Comparison of ENCODE assay signal across 8 cellular contexts in genomic region chr3:63911901-63912767, GRCh38. TPM values are rescaled to one million over a fixed set of nuclear protein-coding genes. Genes with fewer than 3 reads are reported as not detected.
DNase-seq lines count a peak whose midpoint lies in the region; ATAC-seq and FAIRE-seq lines count a peak whose summit lies in the region.

TSS of gene SCAANT1 (minus strand) at chr3:63912383.

- H3K27me3 ChIP-seq in SJSA1 (replicated peaks): no peaks in the 10 kb centered on the region

- peak within 1 kb of the TSS; percentile 93 for H3K27ac Mint-ChIP-seq in activated naive CD4-positive, alpha-beta T cell treated with anti-CD3 and anti-CD28 coated beads for 36 hours

- peaks cover 39% of the 10 kb centered on the region for H3K4me1 ChIP-seq in SJSA1 (replicated peaks)

- intact Hi-C loops in activated naive CD4-positive, alpha-beta T cell treated with anti-CD3 and anti-CD28 coated beads for 36 hours (cut with micrococcal nuclease): loop anchor here (1.0 kb wide), 4 partner anchors 48 to 111 kb away; partner anchors contain the start of gene PSMD6

- no peaks in the 10 kb centered on the region for H3K9me3 ChIP-seq in SJSA1 (replicated peaks)

- peak; percentile 84 for ATAC-seq in GM21723 (IDR thresholded peaks at IDR 0.05; ENCODE audit: unreplicated experiment)

- peak within 1 kb of the TSS; percentile 100 for H3K4me3 ChIP-seq in SJSA1

- in situ Hi-C loops in KBM-7 (cut with MboI; ENCODE audit: low pct_unique_long_range_greater_than_20kb, low sequenced_read_pairs): no loop called here

- peaks cover 39% of the 10 kb centered on the region for H3K4me1 Mint-ChIP-seq in activated naive CD4-positive, alpha-beta T cell treated with anti-CD3 and anti-CD28 coated beads for 36 hours (ENCODE audit: low read depth)

- DNase-seq in ELF-1 (ENCODE audit: low read depth, low spot score): peak; percentile 89
- peak; percentile 86 for DNase-seq in KBM-7
- DNase-seq in SJSA1 (ENCODE audit: low read depth in 1 of 2, low spot score in 2 of 2): peak; percentile 88
- peak; percentile 78 for DNase-seq in activated naive CD4-positive, alpha-beta T cell treated with anti-CD3 and anti-CD28 coated beads for 36 hours
- DNase-seq in frontal cortex (ENCODE audit: low spot score in 2 of 2): peak; percentile 83 to 92
- peak; percentile 55 for DNase-seq in non-pigmented ciliary epithelial cell (ENCODE audit: low read depth)
- peak; percentile 22 to 95 (median 77) for DNase-seq in substantia nigra (lab: John Stamatoyannopoulos, UW)

- peaks cover 16% of the 10 kb centered on the region for H3K36me3 Mint-ChIP-seq in activated naive CD4-positive, alpha-beta T cell treated with anti-CD3 and anti-CD28 coated beads for 36 hours (ENCODE audit: low read depth)

- no peaks in the 10 kb centered on the region for H3K27me3 Mint-ChIP-seq in activated naive CD4-positive, alpha-beta T cell treated with anti-CD3 and anti-CD28 coated beads for 36 hours (ENCODE audit: low read depth)

- H3K4me3 Mint-ChIP-seq in activated naive CD4-positive, alpha-beta T cell treated with anti-CD3 and anti-CD28 coated beads for 36 hours: peak within 1 kb of the TSS; percentile 87

- no peak for FAIRE-seq in frontal cortex (lab: Jason Lieb, UNC)

- peaks cover 53% of the 10 kb centered on the region for H3K36me3 ChIP-seq in SJSA1

- H3K9me3 Mint-ChIP-seq in activated naive CD4-positive, alpha-beta T cell treated with anti-CD3 and anti-CD28 coated beads for 36 hours: no peaks in the 10 kb centered on the region

- peak within 1 kb of the TSS; percentile 98 for H3K27ac ChIP-seq in SJSA1
- H3K27ac ChIP-seq in substantia nigra (ENCODE audit: low read depth, low read length, poor library complexity, severe bottlenecking): peak within 1 kb of the TSS; percentile 76

- CTCF ChIA-PET in activated naive CD4-positive, alpha-beta T cell treated with anti-CD3 and anti-CD28 coated beads for 36 hours (lab: Charles Lee): interaction anchor here (0.7 kb wide), 1 partner anchor 60 kb away, joined by 3 read pairs; no protein-coding TSS in a partner anchor

RNA-seq across cellular contexts. Expression of gene SCAANT1, which starts in this region (rescaled TPM):
- not detected in 2 replicates for total RNA-seq in SJSA1 (2014; rRNA removed; shearing (Covaris generic))
- not detected for total RNA-seq in activated naive CD4-positive, alpha-beta T cell treated with anti-CD3 and anti-CD28 coated beads for 36 hours
- total RNA-seq in frontal cortex: not detected

Comparison
In these comparisons a context has a peak if more than half of its experiments do, and no peak if none do; other contexts are left out.
1. Peak in every context shown above with its lines: DNase-seq, ATAC-seq, H3K4me3 ChIP-seq and H3K27ac ChIP-seq.
2. Peak in DNase-seq, H3K4me3 ChIP-seq and H3K27ac ChIP-seq in SJSA1; RNA of the gene not detected or under 1 TPM.
3. Peak in DNase-seq in activated naive CD4-positive, alpha-beta T cell treated with anti-CD3 and anti-CD28 coated beads for 36 hours; RNA of the gene not detected or under 1 TPM.
4. Peak in DNase-seq in frontal cortex; RNA of the gene not detected or under 1 TPM.